ENCODE assay signal across 1 cellular context in genomic region chr6:68760941-68761676, GRCh38.
TF ChIP-seq lines count a peak whose summit lies in the region.

No MANE protein-coding gene starts in this region.

TF ChIP-seq in H1, 55 proteins besides CTCF, POLR2A, EP300 and RAD21:
- TF ChIP-seq HDAC6 (IDR thresholded peaks at IDR 0.05; ENCODE audit: low read depth, low read length) (no peak), SIRT6 (IDR thresholded peaks at IDR 0.05; ENCODE audit: low read length) (no peak), EZH2 (IDR thresholded peaks at IDR 0.05; ENCODE audit: low read depth, low read length, severe bottlenecking) (no peak), MAFK (IDR thresholded peaks at IDR 0.05; ENCODE audit: low read depth, low read length) (no peak), YY1 (IDR thresholded peaks at IDR 0.05; ENCODE audit: low read depth, low read length) (no peak), ZNF274 (IDR thresholded peaks at IDR 0.05; ENCODE audit: borderline replicate concordance, extremely low read depth, low read length) (no peak), BACH1 (IDR thresholded peaks at IDR 0.05; ENCODE audit: low read length) (no peak), BCL11A (IDR thresholded peaks at IDR 0.05; ENCODE audit: low read depth in 2 of 2, low read length in 2 of 2) (no peak), SP2 (IDR thresholded peaks at IDR 0.05; ENCODE audit: low read length) (no peak), BRCA1 (IDR thresholded peaks at IDR 0.05; ENCODE audit: low read depth, low read length) (no peak), RBBP5 (IDR thresholded peaks at IDR 0.05; ENCODE audit: borderline replicate concordance, low read depth, low read length) (no peak), JUN (IDR thresholded peaks at IDR 0.05; ENCODE audit: low read depth, low read length) (no peak)
